In genomic region chr19:37931941-37932655, GRCh38 we compare ENCODE assay signal across 1 cellular context.
TF ChIP-seq lines count a peak whose summit lies in the region.

No MANE protein-coding gene starts in this region.

TF ChIP-seq in IMR-90, 13 proteins besides CTCF, POLR2A, EP300 and RAD21:
- TF ChIP-seq SMC3 (IDR thresholded peaks at IDR 0.05; ENCODE audit: low read depth, low read length): no peak
- TF ChIP-seq MXI1 (IDR thresholded peaks at IDR 0.05; ENCODE audit: borderline replicate concordance, low read depth, low read length): peak; percentile 55; the same call in 1 of the 2 replicates
- TF ChIP-seq RFX5 (IDR thresholded peaks at IDR 0.05; ENCODE audit: low read depth, low read length): no peak
- no peak for TF ChIP-seq RCOR1 (IDR thresholded peaks at IDR 0.05; ENCODE audit: insufficient replicate concordance, low read length)
- no peak for TF ChIP-seq MAZ (IDR thresholded peaks at IDR 0.05; ENCODE audit: borderline replicate concordance, low read depth, low read length)
- no peak for TF ChIP-seq CEBPB (IDR thresholded peaks at IDR 0.05; ENCODE audit: low read depth, low read length)
- TF ChIP-seq CHD1 (IDR thresholded peaks at IDR 0.05; ENCODE audit: low read depth, low read length): no peak
- TF ChIP-seq FOS (IDR thresholded peaks at IDR 0.05; ENCODE audit: low read depth, low read length): peak; percentile 22; the same call in 1 of the 2 replicates
- TF ChIP-seq NFE2L2 (IDR thresholded peaks at IDR 0.05; ENCODE audit: low read depth, low read length): no peak
- peak; percentile 74 for TF ChIP-seq USF2 (IDR thresholded peaks at IDR 0.05; ENCODE audit: low read depth, low read length)
- no peak for TF ChIP-seq MAFK (IDR thresholded peaks at IDR 0.05; ENCODE audit: low read depth, low read length)
- peak; percentile 20; the same call in 1 of the 2 replicates for TF ChIP-seq BHLHE40 (IDR thresholded peaks at IDR 0.05; ENCODE audit: low read depth, low read length)
- TF ChIP-seq ELK1 (IDR thresholded peaks at IDR 0.05; ENCODE audit: borderline replicate concordance, low read depth, low read length): no peak
